ENCODE assay signal across 1 cellular context in genomic region chr12:124240493-124240892, GRCh38.
TF ChIP-seq lines count a peak whose summit lies in the region.

No MANE protein-coding gene starts in this region.

TF ChIP-seq in H1, 55 proteins besides CTCF, POLR2A, EP300 and RAD21:
- TF ChIP-seq CHD7 (IDR thresholded peaks at IDR 0.05; ENCODE audit: insufficient replicate concordance, low read length) (no peak), CBX5 (IDR thresholded peaks at IDR 0.05; ENCODE audit: low read depth, low read length) (no peak), SIX5 (IDR thresholded peaks at IDR 0.05; ENCODE audit: low read depth, low read length) (peak; percentile 55), ASH2L (IDR thresholded peaks at IDR 0.05; ENCODE audit: low read length) (no peak), RNF2 (IDR thresholded peaks at IDR 0.05; ENCODE audit: borderline replicate concordance, low read depth, low read length, missing control alignments, poor library complexity, severe bottlenecking) (no peak), SIRT6 (IDR thresholded peaks at IDR 0.05; ENCODE audit: low read length) (no peak), SUZ12 (IDR thresholded peaks at IDR 0.05; ENCODE audit: low read length) (no peak), YY1 (IDR thresholded peaks at IDR 0.05; ENCODE audit: low read depth, low read length) (peak; percentile 55), JUND (IDR thresholded peaks at IDR 0.05; ENCODE audit: low read length) (no peak)
- TF ChIP-seq, protein P1, sequence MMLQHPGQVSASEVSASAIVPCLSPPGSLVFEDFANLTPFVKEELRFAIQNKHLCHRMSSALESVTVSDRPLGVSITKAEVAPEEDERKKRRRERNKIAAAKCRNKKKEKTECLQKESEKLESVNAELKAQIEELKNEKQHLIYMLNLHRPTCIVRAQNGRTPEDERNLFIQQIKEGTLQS (IDR thresholded peaks at IDR 0.05; ENCODE audit: insufficient read depth, low read depth, low read length), result peak; percentile 29; the same call in 1 of the 2 replicates
- TF ChIP-seq, protein P2, sequence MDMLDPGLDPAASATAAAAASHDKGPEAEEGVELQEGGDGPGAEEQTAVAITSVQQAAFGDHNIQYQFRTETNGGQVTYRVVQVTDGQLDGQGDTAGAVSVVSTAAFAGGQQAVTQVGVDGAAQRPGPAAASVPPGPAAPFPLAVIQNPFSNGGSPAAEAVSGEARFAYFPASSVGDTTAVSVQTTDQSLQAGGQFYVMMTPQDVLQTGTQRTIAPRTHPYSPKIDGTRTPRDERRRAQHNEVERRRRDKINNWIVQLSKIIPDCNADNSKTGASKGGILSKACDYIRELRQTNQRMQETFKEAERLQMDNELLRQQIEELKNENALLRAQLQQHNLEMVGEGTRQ (IDR thresholded peaks at IDR 0.05; ENCODE audit: low read length), result peak; percentile 82
